Comparison of ENCODE assay signal across 17 cellular contexts in genomic region chr13:35690546-35690945, GRCh38.
DNase-seq lines count a peak whose midpoint lies in the region; ATAC-seq, FAIRE-seq and TF ChIP-seq lines count a peak whose summit lies in the region.
"Had no signal": no experiment of that assay in that cellular context is flagged by ENCODE, and none has a peak within 500 bp of the region (broad histone marks: within the 10 kb centered on the region; RNA-seq: fewer than 3 reads in every experiment).

No MANE protein-coding gene starts in this region.

- no peak overlapping the region for H3K27ac Mint-ChIP-seq in activated T-helper 2 cell treated with anti-CD3 and anti-CD28 coated beads, Interferon-gamma antibody, Interleukin-2, Interleukin-4, amounts not matched to agents 10 μg/mL and 5 μg/mL and 100 μg/mL, durations not matched to agents 14 hours and 24 hours and 36 hours

- no peak overlapping the region for H2BK5ac ChIP-seq in H1 (ENCODE audit: low read depth, low read length)

- CTCF ChIA-PET in PC-3 (lab: Charles Lee): no interaction called here
- CTCF ChIA-PET in H1 (lab: Charles Lee; ENCODE audit: partially characterized antibody): interaction anchor here (1.1 kb wide), 1 partner anchor 15 kb away, joined by 3 read pairs; no protein-coding TSS in a partner anchor

- no peak overlapping the region for H3K18ac ChIP-seq in H1 (ENCODE audit: extremely low read depth, low read length)

- DNase-seq in PC-3: no peak
- DNase-seq in H1 (ENCODE audit: low read depth in 1 of 2, low spot score in 2 of 2): no peak
- no peak for DNase-seq in left ventricle myocardium inferior
- DNase-seq in thyroid gland: no peak
- DNase-seq in activated T-helper 2 cell treated with anti-CD3 and anti-CD28 coated beads, Interferon-gamma antibody, Interleukin-2, Interleukin-4, amounts not matched to agents 10 μg/mL and 5 μg/mL and 100 μg/mL, durations not matched to agents 14 hours and 24 hours and 36 hours (ENCODE audit: low spot score): no peak
- DNase-seq in dorsolateral prefrontal cortex: no peak
- DNase-seq: adrenal gland, colonic mucosa, left colon, MV-4-11, NCI-H2081, NCI-H526 treated with DMSO at 0.1 percent for 48 hours, PC-9, SW 1271 had no signal

- H3K79me2 ChIP-seq in PC-3 (ENCODE audit: low read length) (no peaks in the 10 kb centered on the region), H1 (ENCODE audit: control insufficient read depth in 1 of 2, insufficient read depth in 2 of 2, low read length in 2 of 2) (no peaks in the 10 kb centered on the region)
- H3K79me2 ChIP-seq: parathyroid adenoma had no signal

- H3K4me3 Mint-ChIP-seq in activated T-helper 2 cell treated with anti-CD3 and anti-CD28 coated beads, Interferon-gamma antibody, Interleukin-2, Interleukin-4, amounts not matched to agents 10 μg/mL and 5 μg/mL and 100 μg/mL, durations not matched to agents 14 hours and 24 hours and 36 hours (ENCODE audit: low read depth): no peak overlapping the region

- H3K56ac ChIP-seq in H1 (replicated peaks; ENCODE audit: insufficient read length, low read depth, low read length): no peak overlapping the region

- WGBS in H1 (ENCODE audit: extremely low coverage in 1 of 2, insufficient coverage in 1 of 2, insufficient read length in 1 of 2, insufficient replicate concordance in 2 of 2, low coverage in 1 of 2, low lambda C conversion rate in 2 of 2, missing lambda C conversion rate in 1 of 2), 2 experiments: 95% methylated on average over 4 of the region's 4 CpGs; no CpG with 5 or more reads in 1 of the 2 experiments
- 24 to 42% methylated on average over 4 of the region's 4 CpGs for WGBS in thyroid gland, 2 donors

- H3K4ac ChIP-seq in H1 (replicated peaks; ENCODE audit: insufficient read length, low read depth, low read length): no peak overlapping the region

- H2BK12ac ChIP-seq in H1 (ENCODE audit: low read depth, low read length): no peak overlapping the region

- no peak overlapping the region for H3K9ac ChIP-seq in PC-3 (ENCODE audit: low read length)
- no peak overlapping the region for H3K9ac ChIP-seq in H1 (replicated peaks in 1 of 4; ENCODE audit: extremely low read depth in 1 of 4, low read depth in 3 of 4, low read length in 3 of 4)
- H3K9ac ChIP-seq: BLaER1, parathyroid adenoma had no signal

- H2AFZ ChIP-seq in PC-3 (ENCODE audit: low read length) (no peak overlapping the region), H1 (ENCODE audit: low read length) (peak overlapping the region; percentile 33; the same call in 1 of the 2 replicates)
- H2AFZ ChIP-seq: parathyroid adenoma, PC-9 had no signal

- H3K23me2 ChIP-seq in H1 (ENCODE audit: low read depth, low read length): no peaks in the 10 kb centered on the region

- H3K4me1 Mint-ChIP-seq in activated T-helper 2 cell treated with anti-CD3 and anti-CD28 coated beads, Interferon-gamma antibody, Interleukin-2, Interleukin-4, amounts not matched to agents 10 μg/mL and 5 μg/mL and 100 μg/mL, durations not matched to agents 14 hours and 24 hours and 36 hours (ENCODE audit: low read depth): no peaks in the 10 kb centered on the region

- H3K23ac ChIP-seq in H1 (ENCODE audit: insufficient read length): no peak overlapping the region

- H2AK5ac ChIP-seq in H1 (ENCODE audit: low read depth, low read length): no peak overlapping the region

- H3K9me2 ChIP-seq in PC-3 (replicated peaks; ENCODE audit: low read length): no peaks in the 10 kb centered on the region

- TF ChIP-seq EP300 in H1 (IDR thresholded peaks at IDR 0.05; ENCODE audit: borderline replicate concordance in 1 of 2, low read depth in 2 of 2, low read length in 2 of 2): no peak

- H4K20me1 ChIP-seq in PC-3 (ENCODE audit: low read length): no peaks in the 10 kb centered on the region
- H4K20me1 ChIP-seq in H1 (replicated peaks in 1 of 2; ENCODE audit: control insufficient read depth in 1 of 2, insufficient read depth in 2 of 2, low read length in 2 of 2): no peaks in the 10 kb centered on the region
- H4K20me1 ChIP-seq: BLaER1 had no signal

- H3K4me3 ChIP-seq in PC-3 (ENCODE audit: low read length): no peak overlapping the region
- H3K4me3 ChIP-seq in H1 (ENCODE audit: extremely low read depth in 1 of 4, insufficient read depth in 2 of 4, low read depth in 3 of 4, low read length in 4 of 4): no peak overlapping the region
- no peak overlapping the region for H3K4me3 ChIP-seq in left ventricle myocardium inferior
- no peak overlapping the region for H3K4me3 ChIP-seq in thyroid gland (replicated peaks in 1 of 3)
- H3K4me3 ChIP-seq in dorsolateral prefrontal cortex: peak overlapping the region in 1 of 59 donors; percentile 19
- H3K4me3 ChIP-seq: adrenal gland, BLaER1, colonic mucosa, PC-9 had no signal

- no peak overlapping the region for H3K14ac ChIP-seq in H1 (ENCODE audit: insufficient read length)

- intact Hi-C loops in PC-3 (cut with micrococcal nuclease): no loop called here
- intact Hi-C loops in left ventricle myocardium inferior (cut with micrococcal nuclease): no loop called here
- intact Hi-C loops in thyroid gland (cut with DNase I): no loop called here
- intact Hi-C loops in activated T-helper 2 cell treated with anti-CD3 and anti-CD28 coated beads, Interferon-gamma antibody, Interleukin-2, Interleukin-4, amounts not matched to agents 10 μg/mL and 5 μg/mL and 100 μg/mL, durations not matched to agents 14 hours and 24 hours and 36 hours (cut with micrococcal nuclease): no loop called here
- intact Hi-C loops in dorsolateral prefrontal cortex (cut with DNase I): no loop called here

- no peak overlapping the region for H4K5ac ChIP-seq in H1 (ENCODE audit: insufficient read length, low read depth, low read length)

- peak; percentile 24; the same call in 1 of the 2 replicates for ATAC-seq in PC-3
- no peak for ATAC-seq in GM19467 (IDR thresholded peaks at IDR 0.05; ENCODE audit: unreplicated experiment)
- ATAC-seq: left colon had no signal

- H3K9me3 ChIP-seq in PC-3 (ENCODE audit: low read length): no peaks in the 10 kb centered on the region
- no peaks in the 10 kb centered on the region for H3K9me3 ChIP-seq in H1 (ENCODE audit: insufficient read depth in 2 of 2, low read depth in 1 of 2, low read length in 1 of 2)
- no peaks in the 10 kb centered on the region for H3K9me3 ChIP-seq in left ventricle myocardium inferior (replicated peaks)
- no peaks in the 10 kb centered on the region for H3K9me3 ChIP-seq in thyroid gland
- H3K9me3 ChIP-seq: adrenal gland, BLaER1, colonic mucosa had no signal

- H3K36me3 Mint-ChIP-seq in activated T-helper 2 cell treated with anti-CD3 and anti-CD28 coated beads, Interferon-gamma antibody, Interleukin-2, Interleukin-4, amounts not matched to agents 10 μg/mL and 5 μg/mL and 100 μg/mL, durations not matched to agents 14 hours and 24 hours and 36 hours (ENCODE audit: low read depth): no peaks in the 10 kb centered on the region

- POLR2A ChIA-PET in PC-3 (lab: Charles Lee; ENCODE audit: unreplicated experiment) (no interaction called here), H1 (lab: Charles Lee; ENCODE audit: partially characterized antibody) (no interaction called here)

- H2BK20ac ChIP-seq in H1 (ENCODE audit: low read length): no peak overlapping the region

- no peak for TF ChIP-seq CTCF in PC-3 (conservative IDR thresholded peaks at IDR 0.05; ENCODE audit: low read depth, low read length)
- no peak for TF ChIP-seq CTCF in H1 (IDR thresholded peaks at IDR 0.05; ENCODE audit: control extremely low read depth in 1 of 3, insufficient read depth in 1 of 3, low read depth in 1 of 3, low read length in 3 of 3)
- no peak for TF ChIP-seq CTCF in left ventricle myocardium inferior (IDR thresholded peaks at IDR 0.05; ENCODE audit: borderline replicate concordance)
- no peak for TF ChIP-seq CTCF in thyroid gland (IDR thresholded peaks at IDR 0.05)
- TF ChIP-seq CTCF in dorsolateral prefrontal cortex (IDR thresholded peaks at IDR 0.05 in 54 of 56, conservative IDR thresholded peaks at IDR 0.05 in 2 of 56; ENCODE audit: low read depth in 1 of 56, partially characterized antibody in 56 of 56): no peak

- H3K27me3 Mint-ChIP-seq in activated T-helper 2 cell treated with anti-CD3 and anti-CD28 coated beads, Interferon-gamma antibody, Interleukin-2, Interleukin-4, amounts not matched to agents 10 μg/mL and 5 μg/mL and 100 μg/mL, durations not matched to agents 14 hours and 24 hours and 36 hours (ENCODE audit: low read depth): no peaks in the 10 kb centered on the region

- no peak for FAIRE-seq in H1 (lab: Jason Lieb, UNC)

- H3K4me2 ChIP-seq in PC-3 (ENCODE audit: low read length) (no peak overlapping the region), H1 (ENCODE audit: insufficient read depth in 1 of 2, low read depth in 2 of 2, low read length in 2 of 2) (no peak overlapping the region)
- H3K4me2 ChIP-seq: BLaER1, PC-9 had no signal

- BruUV-seq in PC-3 (replicated peaks; lab: Mats Ljungman, UMichigan): no TSS peak

- H4K8ac ChIP-seq in H1 (ENCODE audit: extremely low read depth, insufficient read depth, low read length): no peak overlapping the region

- no peak for TF ChIP-seq POLR2A in H1 (IDR thresholded peaks at IDR 0.05; ENCODE audit: control extremely low read depth in 1 of 2, low read depth in 2 of 2, low read length in 2 of 2)
- TF ChIP-seq POLR2A in thyroid gland (IDR thresholded peaks at IDR 0.05): no peak

- no peaks in the 10 kb centered on the region for H3F3A ChIP-seq in PC-3 (ENCODE audit: low read length, unreplicated experiment)

- no peaks in the 10 kb centered on the region for H3K9me3 Mint-ChIP-seq in activated T-helper 2 cell treated with anti-CD3 and anti-CD28 coated beads, Interferon-gamma antibody, Interleukin-2, Interleukin-4, amounts not matched to agents 10 μg/mL and 5 μg/mL and 100 μg/mL, durations not matched to agents 14 hours and 24 hours and 36 hours

- no peak for TF ChIP-seq RAD21 in H1 (IDR thresholded peaks at IDR 0.05 in 1 of 2, conservative IDR thresholded peaks at IDR 0.05 in 1 of 2; ENCODE audit: low read depth in 2 of 2, low read length in 2 of 2)

- H3K27me3 ChIP-seq in PC-3 (ENCODE audit: low read length) (no peaks in the 10 kb centered on the region), H1 (replicated peaks in 1 of 4; ENCODE audit: control insufficient read depth in 3 of 4, extremely low read depth in 1 of 4, insufficient read depth in 3 of 4, low read length in 3 of 4) (peaks cover 0 to 2% (median 0%) of the 10 kb centered on the region in 4 experiments; a peak in 1 of 7 replicates), left ventricle myocardium inferior (ENCODE audit: low read depth) (no peaks in the 10 kb centered on the region), thyroid gland (no peaks in the 10 kb centered on the region), dorsolateral prefrontal cortex (peaks cover 0 to 18% (median 0%) of the 10 kb centered on the region in 45 donors)
- H3K27me3 ChIP-seq: adrenal gland, BLaER1, colonic mucosa had no signal

- no peak overlapping the region for H2BK120ac ChIP-seq in H1 (replicated peaks; ENCODE audit: low read depth, low read length)

- H3K27ac ChIP-seq in PC-3 (ENCODE audit: low read length) (no peak overlapping the region), H1 (ENCODE audit: low read depth, low read length) (no peak overlapping the region), left ventricle myocardium inferior (replicated peaks) (peak overlapping the region; percentile 41), thyroid gland (no peak overlapping the region), dorsolateral prefrontal cortex (no peak overlapping the region)
- H3K27ac ChIP-seq: adrenal gland, BLaER1, colonic mucosa, parathyroid adenoma, PC-9 had no signal

- H2BK15ac ChIP-seq in H1 (ENCODE audit: low read length): no peak overlapping the region

- H3K4me1 ChIP-seq in PC-3 (ENCODE audit: insufficient read depth, low read length) (no peaks in the 10 kb centered on the region), H1 (replicated peaks in 1 of 4; ENCODE audit: control insufficient read depth in 3 of 4, insufficient read depth in 4 of 4, low read length in 3 of 4) (no peaks in the 10 kb centered on the region), left ventricle myocardium inferior (no peaks in the 10 kb centered on the region), thyroid gland (no peaks in the 10 kb centered on the region)
- H3K4me1 ChIP-seq: adrenal gland, BLaER1, colonic mucosa, parathyroid adenoma had no signal

- H4K91ac ChIP-seq in H1 (replicated peaks; ENCODE audit: insufficient read length, low read length): no peak overlapping the region

- no peaks in the 10 kb centered on the region for H3K79me1 ChIP-seq in H1 (ENCODE audit: low read depth, low read length)

- no peaks in the 10 kb centered on the region for H3K36me3 ChIP-seq in PC-3 (ENCODE audit: low read depth, low read length)
- H3K36me3 ChIP-seq in H1 (ENCODE audit: control insufficient read depth in 2 of 4, insufficient read depth in 4 of 4, low read length in 3 of 4): no peaks in the 10 kb centered on the region
- no peaks in the 10 kb centered on the region for H3K36me3 ChIP-seq in left ventricle myocardium inferior
- H3K36me3 ChIP-seq in thyroid gland: no peaks in the 10 kb centered on the region
- H3K36me3 ChIP-seq: adrenal gland, BLaER1, colonic mucosa had no signal
